ENCODE assay signal across 9 cellular contexts in genomic region chr11:16987205-16987568, GRCh38. TPM values are rescaled to one million over a fixed set of nuclear protein-coding genes. Genes with fewer than 3 reads are reported as not detected.
DNase-seq lines count a peak whose midpoint lies in the region; TF ChIP-seq lines count a peak whose summit lies in the region.
"Had no signal": no experiment of that assay in that cellular context is flagged by ENCODE, and none has a peak within 500 bp of the region (broad histone marks: within the 10 kb centered on the region; RNA-seq: fewer than 3 reads in every experiment).

No MANE protein-coding gene starts in this region.

- H3K4me1 ChIP-seq in mesenchymal stem cell (ENCODE audit: control insufficient read depth, insufficient read depth, low read depth, low read length), result peaks cover 28% of the 10 kb centered on the region
- peaks cover 13 to 54% (median 36%) of the 10 kb centered on the region in 4 donors for H3K4me1 ChIP-seq in transverse colon

- peak overlapping the region; percentile 88 for H3K27ac Mint-ChIP-seq in activated CD4-positive, alpha-beta T cell treated with anti-CD3 and anti-CD28 coated beads, Interleukin-2, amount 10 ng/mL, durations not matched to agents 7 days and 5 days
- peak overlapping the region in 3 of 5 experiments; percentile 60 to 84 (median 78) for H3K27ac Mint-ChIP-seq in brain

- no peak overlapping the region for H2BK5ac ChIP-seq in mesenchymal stem cell (ENCODE audit: low read depth, low read length, poor library complexity, severe bottlenecking)

- no peak overlapping the region for H2AFZ ChIP-seq in mesenchymal stem cell (ENCODE audit: low read depth, low read length)
- H2AFZ ChIP-seq: GM23248 had no signal

- no peak overlapping the region for H3K4ac ChIP-seq in mesenchymal stem cell (ENCODE audit: low read depth in 1 of 2, low read length in 2 of 2)

- TF ChIP-seq CTCF in brain (conservative IDR thresholded peaks at IDR 0.05) (no peak), transverse colon (IDR thresholded peaks at IDR 0.05) (no peak), GM20000 (IDR thresholded peaks at IDR 0.05; ENCODE audit: extremely low read depth, missing control alignments) (no peak)

- CTCF ChIA-PET in activated CD4-positive, alpha-beta T cell treated with anti-CD3 and anti-CD28 coated beads, Interleukin-2, amount 10 ng/mL, durations not matched to agents 7 days and 5 days (lab: Charles Lee), result interaction anchor here (0.5 to 0.9 kb wide), 2 partner anchors 21 to 322 kb away, joined by 3 to 4 read pairs; no protein-coding TSS in a partner anchor

- peaks cover 2% of the 10 kb centered on the region for H3K36me3 Mint-ChIP-seq in activated CD4-positive, alpha-beta T cell treated with anti-CD3 and anti-CD28 coated beads, Interleukin-2, amount 10 ng/mL, durations not matched to agents 7 days and 5 days (ENCODE audit: low read depth)
- H3K36me3 Mint-ChIP-seq in brain, result no peaks in the 10 kb centered on the region

- H3K9me3 ChIP-seq in mesenchymal stem cell (ENCODE audit: control insufficient read depth, low read length), result no peaks in the 10 kb centered on the region
- H3K9me3 ChIP-seq in transverse colon, result no peaks in the 10 kb centered on the region

- no peak overlapping the region for H2BK15ac ChIP-seq in mesenchymal stem cell (ENCODE audit: low read depth, poor library complexity, severe bottlenecking)

- H3K27me3 Mint-ChIP-seq in activated CD4-positive, alpha-beta T cell treated with anti-CD3 and anti-CD28 coated beads, Interleukin-2, amount 10 ng/mL, durations not matched to agents 7 days and 5 days, result no peaks in the 10 kb centered on the region
- H3K27me3 Mint-ChIP-seq in brain, result peaks cover 4% of the 10 kb centered on the region

- intact Hi-C loops in transverse colon (cut with DNase I; ENCODE audit: low total_unique reads), result no loop called here

- H2AK5ac ChIP-seq in mesenchymal stem cell (ENCODE audit: low read length, severe bottlenecking), result peak overlapping the region; percentile 28

- H3K27ac ChIP-seq in mesenchymal stem cell (ENCODE audit: low read length, poor library complexity, severe bottlenecking) (peak overlapping the region; percentile 6), transverse colon (peak overlapping the region; percentile 83 to 90 (median 86))
- H3K27ac ChIP-seq: GM23248 had no signal

- H3K14ac ChIP-seq in mesenchymal stem cell (ENCODE audit: low read length in 2 of 2), result no peak overlapping the region

- no peak overlapping the region for H2BK12ac ChIP-seq in mesenchymal stem cell (ENCODE audit: low read length in 2 of 2)

- H3K4me3 Mint-ChIP-seq in activated CD4-positive, alpha-beta T cell treated with anti-CD3 and anti-CD28 coated beads, Interleukin-2, amount 10 ng/mL, durations not matched to agents 7 days and 5 days, result no peak overlapping the region
- no peak overlapping the region for H3K4me3 Mint-ChIP-seq in brain

- H3K9me3 Mint-ChIP-seq in activated CD4-positive, alpha-beta T cell treated with anti-CD3 and anti-CD28 coated beads, Interleukin-2, amount 10 ng/mL, durations not matched to agents 7 days and 5 days, result no peaks in the 10 kb centered on the region
- no peaks in the 10 kb centered on the region for H3K9me3 Mint-ChIP-seq in brain

- no peaks in the 10 kb centered on the region for H3K36me3 ChIP-seq in mesenchymal stem cell (ENCODE audit: control insufficient read depth in 1 of 2, insufficient read depth in 2 of 2, low read depth in 1 of 2, low read length in 2 of 2)
- H3K36me3 ChIP-seq in transverse colon, result no peaks in the 10 kb centered on the region

- H4K8ac ChIP-seq in mesenchymal stem cell (ENCODE audit: low read length), result no peak overlapping the region

- no peak overlapping the region for H3K23ac ChIP-seq in mesenchymal stem cell (ENCODE audit: low read length in 2 of 2)

- peaks cover 0 to 8% of the 10 kb centered on the region in 2 experiments for H3K27me3 ChIP-seq in mesenchymal stem cell (ENCODE audit: control insufficient read depth in 1 of 2, insufficient read depth in 1 of 2, low read length in 2 of 2)
- no peaks in the 10 kb centered on the region for H3K27me3 ChIP-seq in transverse colon

- peaks cover 26% of the 10 kb centered on the region for H3K4me1 Mint-ChIP-seq in activated CD4-positive, alpha-beta T cell treated with anti-CD3 and anti-CD28 coated beads, Interleukin-2, amount 10 ng/mL, durations not matched to agents 7 days and 5 days
- H3K4me1 Mint-ChIP-seq in brain, result peaks cover 50% of the 10 kb centered on the region

- in situ Hi-C loops in transverse colon (cut with MboI; ENCODE audit: low pct_ligation_motif_present in 1 of 4, low pct_unique_long_range_greater_than_20kb in 1 of 4, low sequenced_read_pairs in 3 of 4), result no loop called here

- TF ChIP-seq POLR2A in transverse colon (IDR thresholded peaks at IDR 0.05), result peak; percentile 63

- peak; percentile 56 for TF ChIP-seq EP300 in transverse colon (IDR thresholded peaks at IDR 0.05; ENCODE audit: low read depth)

- POLR2A ChIA-PET in activated CD4-positive, alpha-beta T cell treated with anti-CD3 and anti-CD28 coated beads, Interleukin-2, amount 10 ng/mL, durations not matched to agents 7 days and 5 days (lab: Charles Lee), result no interaction called here

- H4K91ac ChIP-seq in mesenchymal stem cell (ENCODE audit: low read length), result no peak overlapping the region

- WGBS in mesenchymal stem cell, result 59% methylated on average over 6 of the region's 6 CpGs
- 52% methylated on average over 6 of the region's 6 CpGs; no CpG with 5 or more reads in 1 of the 2 donors for WGBS in transverse colon (ENCODE audit: low coverage in 1 of 2), 2 donors

- no peak overlapping the region for H3K4me2 ChIP-seq in mesenchymal stem cell (ENCODE audit: low read length, poor library complexity, severe bottlenecking)

- no peak for DNase-seq in activated CD4-positive, alpha-beta T cell treated with anti-CD3 and anti-CD28 coated beads, Interleukin-2, amount 10 ng/mL, durations not matched to agents 7 days and 5 days
- no peak for DNase-seq in activated CD4-positive, alpha-beta T cell treated with anti-CD3 and anti-CD28 coated beads for 4 hours
- DNase-seq in mesenchymal stem cell (no peak), transverse colon (peak; percentile 82), GM20000 (ENCODE audit: low spot score) (no peak), T1000 (lab: John Stamatoyannopoulos, UW) (no peak)
- DNase-seq in stimulated activated naive CD4-positive, alpha-beta T cell (lab: John Stamatoyannopoulos, UW), result no peak
- DNase-seq: GM23248 had no signal

- no peak overlapping the region for H2BK120ac ChIP-seq in mesenchymal stem cell (ENCODE audit: low read depth, low read length)

- H3K4me3 ChIP-seq in mesenchymal stem cell (ENCODE audit: insufficient read depth in 1 of 2, low read depth in 1 of 2, low read length in 2 of 2), result no peak overlapping the region
- H3K4me3 ChIP-seq in transverse colon, result no peak overlapping the region
- H3K4me3 ChIP-seq: GM23248 had no signal

- peaks cover 6% of the 10 kb centered on the region for H3K79me1 ChIP-seq in mesenchymal stem cell (replicated peaks; ENCODE audit: low read length, poor library complexity, severe bottlenecking)

- no peak overlapping the region for H3K18ac ChIP-seq in mesenchymal stem cell (ENCODE audit: low read depth in 1 of 2, low read length in 2 of 2)

- no peak overlapping the region for H3K9ac ChIP-seq in mesenchymal stem cell (ENCODE audit: low read length)
- H3K9ac ChIP-seq: GM23248 had no signal

RNA-seq across cellular contexts. Expression of gene PLEKHA7, which starts 27.0 kb away (rescaled TPM):
- 1 to 10 TPM; 3.4 to 3.5 TPM for total RNA-seq in activated CD4-positive, alpha-beta T cell treated with anti-CD3 and anti-CD28 coated beads, Interleukin-2, amount 10 ng/mL, durations not matched to agents 7 days and 5 days
- 8.9 TPM for polyA plus RNA-seq in brain (ENCODE audit: insufficient read depth, low read depth, low replicate concordance)
- 0.52 TPM for polyA plus RNA-seq in mesenchymal stem cell (2013, experiment 1 of 2)
- polyA plus RNA-seq in mesenchymal stem cell (2013, experiment 2 of 2), result 0.56 TPM
- 100 to 1,000 TPM; 109 to 243 (median 114) TPM for total RNA-seq in transverse colon
- polyA plus RNA-seq: GM23248 had no signal

Comparison
In these comparisons a context has a peak if more than half of its experiments do, and no peak if none do; other contexts are left out.
1. RNA of gene PLEKHA7, which starts 27.0 kb away (total RNA-seq): 109 to 243 TPM in transverse colon; 3.4 to 3.5 TPM in activated CD4-positive, alpha-beta T cell treated with anti-CD3 and anti-CD28 coated beads, Interleukin-2, amount 10 ng/mL, durations not matched to agents 7 days and 5 days; every median in the first group is over 10 times any median in the second.